Comparison of ENCODE assay signal across 13 cellular contexts in genomic region chr10:91652364-91652763, GRCh38. TPM values are rescaled to one million over a fixed set of nuclear protein-coding genes. Genes with fewer than 3 reads are reported as not detected.
DNase-seq lines count a peak whose midpoint lies in the region; ATAC-seq, FAIRE-seq and TF ChIP-seq lines count a peak whose summit lies in the region.
"Had no signal": no experiment of that assay in that cellular context is flagged by ENCODE, and none has a peak within 500 bp of the region (broad histone marks: within the 10 kb centered on the region; RNA-seq: fewer than 3 reads in every experiment).

No MANE protein-coding gene starts in this region.

- H3K27me3 Mint-ChIP-seq in stimulated activated naive CD8-positive, alpha-beta T cell treated with anti-CD3 and anti-CD28 coated beads, Interleukin-15, amount 100 ng/mL, for 72 hours, result peaks cover 11% of the 10 kb centered on the region

- in situ Hi-C loops in G401 (cut with HindIII; ENCODE audit: low sequenced_read_pairs), result no loop called here

- H3K4me1 Mint-ChIP-seq in stimulated activated naive CD8-positive, alpha-beta T cell treated with anti-CD3 and anti-CD28 coated beads, Interleukin-15, amount 100 ng/mL, for 72 hours, result no peaks in the 10 kb centered on the region
- H3K4me1 Mint-ChIP-seq: GM23338; stimulated activated effector memory CD8-positive, alpha-beta T cell treated with anti-CD3 and anti-CD28 coated beads, Interleukin-12 subunit alpha, Interleukin-12 subunit beta, amount 100 ng/mL, for 72 hours had no signal

- peak; percentile 42 for ATAC-seq in stimulated activated naive CD8-positive, alpha-beta T cell treated with anti-CD3 and anti-CD28 coated beads, Interleukin-15, amount 100 ng/mL, for 72 hours
- ATAC-seq in stimulated activated naive CD8-positive, alpha-beta T cell treated with anti-CD3 and anti-CD28 coated beads, Interleukin-15, Interleukin-2, amounts not matched to agents 100 U/mL and 50 U/mL, for 24 hours, result no peak
- no peak for ATAC-seq in left lobe of liver
- ATAC-seq: GM23338; stimulated activated effector memory CD8-positive, alpha-beta T cell treated with anti-CD3 and anti-CD28 coated beads, Interleukin-12 subunit alpha, Interleukin-12 subunit beta, amount 100 ng/mL, for 72 hours had no signal

- no peak for FAIRE-seq in GM12891 (lab: Jason Lieb, UNC)
- FAIRE-seq: small intestine had no signal

- H3K27ac Mint-ChIP-seq in stimulated activated naive CD8-positive, alpha-beta T cell treated with anti-CD3 and anti-CD28 coated beads, Interleukin-15, amount 100 ng/mL, for 72 hours, result no peak overlapping the region
- H3K27ac Mint-ChIP-seq: GM23338; stimulated activated effector memory CD8-positive, alpha-beta T cell treated with anti-CD3 and anti-CD28 coated beads, Interleukin-12 subunit alpha, Interleukin-12 subunit beta, amount 100 ng/mL, for 72 hours had no signal

- no peak overlapping the region for H3K4me3 Mint-ChIP-seq in stimulated activated naive CD8-positive, alpha-beta T cell treated with anti-CD3 and anti-CD28 coated beads, Interleukin-15, amount 100 ng/mL, for 72 hours
- H3K4me3 Mint-ChIP-seq: GM23338; stimulated activated effector memory CD8-positive, alpha-beta T cell treated with anti-CD3 and anti-CD28 coated beads, Interleukin-12 subunit alpha, Interleukin-12 subunit beta, amount 100 ng/mL, for 72 hours had no signal

- no peak for TF ChIP-seq POLR2A in GM12891 (IDR thresholded peaks at IDR 0.05; ENCODE audit: low read depth, low read length)

- no peak for DNase-seq in stimulated activated naive CD8-positive, alpha-beta T cell treated with anti-CD3 and anti-CD28 coated beads, Interleukin-15, amount 100 ng/mL, for 72 hours
- no peak for DNase-seq in stimulated activated naive CD8-positive, alpha-beta T cell treated with anti-CD3 and anti-CD28 coated beads, Interleukin-15, Interleukin-2, amounts not matched to agents 100 U/mL and 50 U/mL, for 24 hours
- DNase-seq in amniotic stem cell (lab: John Stamatoyannopoulos, UW) (peak; percentile 77), iPS-NIHi11 (ENCODE audit: low spot score) (peak; percentile 13), left lobe of liver (ENCODE audit: low spot score) (no peak), NCI-H2029 treated with DMSO at 0.1 percent for 48 hours (lab: John Stamatoyannopoulos, UW) (no peak), GM12891 (ENCODE audit: insufficient read length, low spot score) (no peak), G401 (ENCODE audit: low spot score) (no peak)
- DNase-seq: activated T-cell treated with anti-CD3 and anti-CD28 coated beads, Interleukin-2, amount 50 U/mL, for 48 hours; NCI-H510A; small intestine had no signal

- no peaks in the 10 kb centered on the region for H3K9me3 Mint-ChIP-seq in stimulated activated naive CD8-positive, alpha-beta T cell treated with anti-CD3 and anti-CD28 coated beads, Interleukin-15, amount 100 ng/mL, for 72 hours
- H3K9me3 Mint-ChIP-seq: stimulated activated effector memory CD8-positive, alpha-beta T cell treated with anti-CD3 and anti-CD28 coated beads, Interleukin-12 subunit alpha, Interleukin-12 subunit beta, amount 100 ng/mL, for 72 hours had no signal

TF ChIP-seq in GM12891, 5 proteins besides CTCF, POLR2A, EP300 and RAD21:
- TF ChIP-seq POU2F2 (IDR thresholded peaks at IDR 0.05; ENCODE audit: low read depth, low read length) (no peak), POLR2AphosphoS5 (IDR thresholded peaks at IDR 0.05; ENCODE audit: low read depth, low read length) (no peak), SPI1 (IDR thresholded peaks at IDR 0.05; ENCODE audit: low read depth, low read length) (no peak), PAX5 (IDR thresholded peaks at IDR 0.05; ENCODE audit: insufficient read depth, low read length, severe bottlenecking) (no peak), TAF1 (IDR thresholded peaks at IDR 0.05; ENCODE audit: low read depth, low read length) (no peak)

RNA-seq across cellular contexts. Expression of gene PPP1R3C, which starts 19.5 kb away (rescaled TPM):
- 136 TPM for total RNA-seq in left lobe of liver
- not detected for polyA plus RNA-seq in GM12891 (2012; ENCODE audit: low read depth, missing spikeins)
- total RNA-seq in G401 (2014; rRNA removed; shearing (Covaris generic)), result 4.2 and 7.9 TPM in 2 replicates

Comparison
In these comparisons a context has a peak if more than half of its experiments do, and no peak if none do; other contexts are left out.
1. DNase-seq: peak in amniotic stem cell (single experiment) and iPS-NIHi11 (single experiment); none in stimulated activated naive CD8-positive, alpha-beta T cell treated with anti-CD3 and anti-CD28 coated beads, Interleukin-15, amount 100 ng/mL, for 72 hours (0 of 2), stimulated activated naive CD8-positive, alpha-beta T cell treated with anti-CD3 and anti-CD28 coated beads, Interleukin-15, Interleukin-2, amounts not matched to agents 100 U/mL and 50 U/mL, for 24 hours (single experiment), left lobe of liver (single experiment), NCI-H2029 treated with DMSO at 0.1 percent for 48 hours (single experiment), GM12891 (single experiment) and G401 (single experiment).
2. RNA of gene PPP1R3C, which starts 19.5 kb away (total RNA-seq): 136 TPM in left lobe of liver (single experiment); 4.2 to 7.9 TPM in G401; every median in the first group is over 10 times any median in the second.